ENCODE assay signal across 1 cellular context in the genomic region with DNA sequence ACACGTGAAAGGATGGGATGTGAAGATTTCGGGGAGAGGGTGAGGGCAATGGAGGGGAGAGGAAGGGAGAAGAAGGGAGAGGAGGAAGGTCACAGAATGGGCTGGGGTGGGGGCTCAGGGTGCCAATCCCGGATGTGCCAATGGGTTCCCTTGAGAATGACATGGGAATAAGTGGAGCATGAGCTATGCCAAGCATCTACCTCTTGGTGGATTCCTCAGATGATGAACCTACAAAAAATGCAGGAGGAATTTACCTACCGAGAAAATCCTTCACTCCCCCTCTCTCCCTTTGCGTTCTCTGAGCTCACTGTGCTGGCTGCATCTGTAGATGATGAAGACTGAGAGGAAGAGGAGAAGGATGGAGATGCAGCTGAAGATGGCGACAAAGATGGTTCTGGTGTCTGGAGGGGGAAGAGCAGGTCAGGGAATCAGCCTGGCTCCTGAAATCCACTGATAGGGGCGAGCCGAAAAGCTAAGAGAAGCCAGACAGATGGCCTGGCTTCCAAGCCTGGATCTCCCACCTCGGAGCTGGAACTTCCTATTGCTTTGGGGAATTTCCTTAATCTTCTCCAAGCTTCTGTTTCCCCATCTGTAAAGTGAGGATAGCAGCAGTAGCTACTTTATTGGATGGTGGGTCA.
TF ChIP-seq lines count a peak whose summit lies in the region.

No MANE protein-coding gene starts in this region.

TF ChIP-seq in K562, 482 proteins besides CTCF, POLR2A, EP300 and RAD21:
- TF ChIP-seq CXXC5 (CRISPR knock-in tag; IDR thresholded peaks at IDR 0.05) (no peak), TEAD4 (IDR thresholded peaks at IDR 0.05; ENCODE audit: low read length) (no peak), TEAD4 (CRISPR knock-in tag; IDR thresholded peaks at IDR 0.05; ENCODE audit: borderline replicate concordance) (no peak), POLR3G (IDR thresholded peaks at IDR 0.05; ENCODE audit: extremely low read depth, insufficient read length, insufficient replicate concordance) (no peak), ZNF639 (CRISPR knock-in tag; conservative IDR thresholded peaks at IDR 0.05 in 1 of 2, IDR thresholded peaks at IDR 0.05 in 1 of 2) (no peak), NEUROD1 (IDR thresholded peaks at IDR 0.05; ENCODE audit: borderline replicate concordance, low read depth, low read length, partially characterized antibody) (no peak), ARID3A (IDR thresholded peaks at IDR 0.05; ENCODE audit: borderline replicate concordance, low read depth, low read length) (no peak)
